ENCODE assay signal across 11 cellular contexts in genomic region chr10:102764340-102765257, GRCh38. TPM values are rescaled to one million over a fixed set of nuclear protein-coding genes. Genes with fewer than 3 reads are reported as not detected.
A peak's percentile ranks its signal among the peaks of the same experiment; 100 is the strongest.
DNase-seq lines count a peak whose midpoint lies in the region; ATAC-seq and TF ChIP-seq lines count a peak whose summit lies in the region.
"Had no signal": no experiment of that assay in that cellular context is flagged by ENCODE, and none has a peak within 500 bp of the region (broad histone marks: within the 10 kb centered on the region; RNA-seq: fewer than 3 reads in every experiment).

No MANE protein-coding gene starts in this region.

- no peaks in the 10 kb centered on the region for H3K9me3 ChIP-seq in RWPE2 (ENCODE audit: severe bottlenecking)
- H3K9me3 ChIP-seq in skeletal muscle tissue (ENCODE audit: control insufficient read depth in 3 of 3, low read length in 3 of 3), result no peaks in the 10 kb centered on the region
- H3K9me3 ChIP-seq in aorta (ENCODE audit: control insufficient read depth, low read length), result no peaks in the 10 kb centered on the region
- H3K9me3 ChIP-seq: tibial artery had no signal

- peak; percentile 40 for DNase-seq in HFF-Myc (ENCODE audit: extremely low read depth, low read depth)
- DNase-seq in RWPE2 (ENCODE audit: low spot score), result no peak
- DNase-seq in fibroblast of pulmonary artery (ENCODE audit: low read depth), result peak; percentile 74
- no peak for DNase-seq in HT-29 (ENCODE audit: low spot score)
- DNase-seq in aorta, result no peak
- DNase-seq: activated naive CD8-positive, alpha-beta T cell treated with anti-CD3 and anti-CD28 coated beads, Interleukin-2, amount 10 ng/mL, durations not matched to agents 7 days and 5 days; hypothalamus; tibial artery had no signal

- TF ChIP-seq CTCF in HFF-Myc (IDR thresholded peaks at IDR 0.05; ENCODE audit: low read depth, low read length, missing control alignments), result no peak
- no peak for TF ChIP-seq CTCF in RWPE2 (IDR thresholded peaks at IDR 0.05; ENCODE audit: poor library complexity, severe bottlenecking)
- TF ChIP-seq CTCF in fibroblast of pulmonary artery (IDR thresholded peaks at IDR 0.05; ENCODE audit: low read length, missing control alignments), result no peak

- 63 to 69% methylated on average over 7 of the region's 7 CpGs for WGBS in aorta, 2 donors

- H3K36me3 ChIP-seq in RWPE2 (ENCODE audit: low read depth) (no peaks in the 10 kb centered on the region), skeletal muscle tissue (ENCODE audit: control insufficient read depth in 3 of 3, insufficient read depth in 3 of 3, low read length in 3 of 3) (peaks cover 0 to 4% (median 3%) of the 10 kb centered on the region in 3 donors), aorta (ENCODE audit: control insufficient read depth in 1 of 2, insufficient read depth in 2 of 2, low read length in 1 of 2) (no peaks in the 10 kb centered on the region)
- H3K36me3 ChIP-seq: tibial artery had no signal

- no peak overlapping the region for H3K9ac ChIP-seq in skeletal muscle tissue (ENCODE audit: low read depth in 1 of 3, low read length in 3 of 3)

- H3K4me1 ChIP-seq in RWPE2 (ENCODE audit: insufficient read depth, poor library complexity, severe bottlenecking) (peaks cover 27% of the 10 kb centered on the region), skeletal muscle tissue (ENCODE audit: control insufficient read depth in 3 of 3, insufficient read depth in 3 of 3, low read length in 3 of 3) (peaks cover 15 to 28% (median 20%) of the 10 kb centered on the region in 3 donors), aorta (ENCODE audit: control insufficient read depth in 1 of 2, insufficient read depth in 2 of 2, low read length in 2 of 2) (peaks cover 2 to 4% of the 10 kb centered on the region in 2 donors)

- intact Hi-C loops in aorta (cut with DNase I), result no loop called here

- H3K4me3 ChIP-seq in HFF-Myc (replicated peaks; ENCODE audit: low read depth, low read length) (no peak overlapping the region), RWPE2 (ENCODE audit: severe bottlenecking) (no peak overlapping the region), fibroblast of pulmonary artery (replicated peaks; ENCODE audit: low read depth, low read length) (no peak overlapping the region), skeletal muscle tissue (ENCODE audit: low read length in 3 of 3) (no peak overlapping the region), aorta (ENCODE audit: low read length in 2 of 2) (no peak overlapping the region)
- H3K4me3 ChIP-seq: tibial artery had no signal

- no peaks in the 10 kb centered on the region for H3K27me3 ChIP-seq in RWPE2 (ENCODE audit: insufficient read depth, poor library complexity, severe bottlenecking)
- no peaks in the 10 kb centered on the region for H3K27me3 ChIP-seq in skeletal muscle tissue (ENCODE audit: control insufficient read depth in 3 of 3, insufficient read depth in 3 of 3, low read length in 3 of 3)
- no peaks in the 10 kb centered on the region for H3K27me3 ChIP-seq in aorta (ENCODE audit: control insufficient read depth in 1 of 2, insufficient read depth in 2 of 2, low read length in 1 of 2)
- H3K27me3 ChIP-seq: tibial artery had no signal

- peak; percentile 85 for ATAC-seq in RWPE2 (ENCODE audit: low read depth)
- ATAC-seq in GM18873 (IDR thresholded peaks at IDR 0.05; ENCODE audit: low FRiP score, unreplicated experiment), result no peak
- ATAC-seq in GM21423 (IDR thresholded peaks at IDR 0.05; ENCODE audit: unreplicated experiment), result no peak
- no peak for ATAC-seq in aorta (ENCODE audit: low FRiP score)

- H3K27ac ChIP-seq in RWPE2 (ENCODE audit: poor library complexity, severe bottlenecking) (peak overlapping the region; percentile 67), skeletal muscle tissue (ENCODE audit: low read depth, low read length) (peak overlapping the region; percentile 36), aorta (ENCODE audit: low read depth in 1 of 2, low read length in 2 of 2) (no peak overlapping the region)

RNA-seq across cellular contexts. Expression of gene WBP1L, which starts 20.9 kb away (rescaled TPM):
- total RNA-seq in skeletal muscle tissue, result 24.0 TPM
- 27.5 and 27.6 TPM in 2 replicates for total RNA-seq in HT-29 (2014; rRNA removed; shearing (Covaris generic))
- total RNA-seq in aorta, result 10 to 100 TPM; 81.1 to 84.7 TPM
- 10 to 100 TPM; 22.4 to 41.7 TPM for polyA plus RNA-seq in aorta

RNA-seq across cellular contexts. Expression of gene SFXN2, which starts 50.2 kb away (rescaled TPM):
- total RNA-seq in skeletal muscle tissue (4.2 TPM), aorta (1 to 10 TPM; 5.1 to 8.3 TPM)
- total RNA-seq in HT-29 (2014; rRNA removed; shearing (Covaris generic)), result 20.8 and 33.4 TPM in 2 replicates
- polyA plus RNA-seq in aorta, result 1 to 10 TPM; 3.2 to 3.5 TPM

RNA-seq across cellular contexts. Expression of gene ARL3, which starts 50.4 kb away (rescaled TPM):
- total RNA-seq in skeletal muscle tissue (5.2 TPM), aorta (1 to 10 TPM; 8.2 to 8.6 TPM)
- total RNA-seq in HT-29 (2014; rRNA removed; shearing (Covaris generic)), result 4.5 and 6.0 TPM in 2 replicates
- 10 to 100 TPM; 17.3 to 18.9 TPM for polyA plus RNA-seq in aorta

Comparison
In these comparisons a context has a peak if more than half of its experiments do, and no peak if none do; other contexts are left out.
1. DNase-seq: peak in HFF-Myc (single experiment) and fibroblast of pulmonary artery (single experiment); none in RWPE2 (single experiment), HT-29 (single experiment) and aorta (0 of 2).
2. H3K27ac ChIP-seq: peak in RWPE2 (single experiment) and skeletal muscle tissue (single experiment); none in aorta (0 of 2).